ENCODE assay signal across 33 cellular contexts in the genomic region with DNA sequence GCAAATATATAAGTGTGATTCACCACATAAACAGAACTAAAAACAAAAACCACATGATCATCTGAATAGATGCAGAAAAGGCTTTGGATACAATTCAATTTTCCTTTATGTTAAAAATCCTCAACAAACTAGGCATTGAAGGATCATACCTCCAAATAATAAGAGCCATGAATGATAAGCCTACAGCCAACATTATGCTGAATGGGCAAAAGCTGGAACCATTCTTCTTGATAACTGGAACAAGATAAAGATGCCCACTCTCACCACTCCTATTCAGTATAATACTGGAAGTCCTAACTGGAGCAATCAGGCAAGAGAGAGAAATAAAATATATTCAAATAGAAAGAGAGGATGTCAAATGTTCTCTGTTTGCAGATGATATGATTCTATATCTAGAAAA. TPM values are rescaled to one million over a fixed set of nuclear protein-coding genes. Genes with fewer than 3 reads are reported as not detected.
"Had no signal": no experiment of that assay in that cellular context is flagged by ENCODE, and none has a peak within 500 bp of the region (broad histone marks: within the 10 kb centered on the region; RNA-seq: fewer than 3 reads in every experiment).

No MANE protein-coding gene starts in this region.

- H3K36me3 ChIP-seq: colonic mucosa, esophagus muscularis mucosa, esophagus squamous epithelium, gastrocnemius medialis, gastroesophageal sphincter, heart left ventricle, heart right ventricle had no signal

- DNase-seq: colonic mucosa; cortex of kidney; dermis blood vessel endothelial cell; dorsolateral prefrontal cortex; effector CD4-positive, alpha-beta T cell; effector CD8-positive, alpha-beta T cell; effector memory CD4-positive, alpha-beta T cell; effector memory CD8-positive, alpha-beta T cell; endodermal cell; erythroblast; esophagus squamous epithelium; foreskin fibroblast; foreskin keratinocyte; foreskin melanocyte; gastrocnemius medialis; glutamatergic neuron; head of caudate nucleus; heart left ventricle; heart right ventricle had no signal

- H3K9me3 ChIP-seq: colonic mucosa had no signal

- H3K27ac ChIP-seq: colonic mucosa, coronary artery, dorsolateral prefrontal cortex, epithelial cell of prostate, esophagus muscularis mucosa, esophagus squamous epithelium, foreskin keratinocyte, gastrocnemius medialis, gastroesophageal sphincter, heart left ventricle, heart right ventricle had no signal

- H3K4me1 ChIP-seq: colonic mucosa, esophagus muscularis mucosa, esophagus squamous epithelium, foreskin keratinocyte, gastrocnemius medialis, gastroesophageal sphincter, heart left ventricle, heart right ventricle had no signal

- ATAC-seq: effector memory CD8-positive, alpha-beta T cell; esophagus mucosa; foreskin keratinocyte; gastrocnemius medialis; gastroesophageal sphincter; heart left ventricle; heart right ventricle had no signal

- H3K27me3 ChIP-seq: colonic mucosa, dorsolateral prefrontal cortex, esophagus muscularis mucosa, esophagus squamous epithelium, foreskin keratinocyte, gastrocnemius medialis, gastroesophageal sphincter, heart left ventricle, heart right ventricle had no signal

- H3K4me3 ChIP-seq: colonic mucosa, coronary artery, dorsolateral prefrontal cortex, esophagus muscularis mucosa, esophagus squamous epithelium, gastrocnemius medialis, gastroesophageal sphincter, heart left ventricle, heart right ventricle had no signal

- FAIRE-seq: colon, endometrium, endothelial cell of umbilical vein, frontal cortex had no signal

RNA-seq across cellular contexts. Expression of a gene that starts 33.8 kb away (rescaled TPM):
- total RNA-seq: dermis blood vessel endothelial cell, dermis microvascular lymphatic vessel endothelial cell, endothelial cell of umbilical vein, epithelial cell of proximal tubule, esophagus mucosa, fibroblast of villous mesenchyme, foreskin keratinocyte had no signal
- polyA plus RNA-seq: endothelial cell of umbilical vein, esophagus, fibroblast of lung, foreskin keratinocyte had no signal
